15 cellular contexts compared by ENCODE assay signal in genomic region chr7:6639627-6640026, GRCh38. TPM values are rescaled to one million over a fixed set of nuclear protein-coding genes. Genes with fewer than 3 reads are reported as not detected.
DNase-seq lines count a peak whose midpoint lies in the region; ATAC-seq, FAIRE-seq and TF ChIP-seq lines count a peak whose summit lies in the region.
"Had no signal": no experiment of that assay in that cellular context is flagged by ENCODE, and none has a peak within 500 bp of the region (broad histone marks: within the 10 kb centered on the region; RNA-seq: fewer than 3 reads in every experiment).

No MANE protein-coding gene starts in this region.

- no peak overlapping the region for H3K27ac Mint-ChIP-seq in activated CD4-positive, alpha-beta T cell treated with anti-CD3 and anti-CD28 coated beads, Interleukin-2, amount 10 ng/mL, durations not matched to agents 24 days and 14 days
- H3K27ac Mint-ChIP-seq in T-cell (peak overlapping the region in 1 of 2 donors; percentile 95), endothelial cell (ENCODE audit: unreplicated experiment) (peak overlapping the region; percentile 84), osteocyte (ENCODE audit: unreplicated experiment) (no peak overlapping the region)

- peak overlapping the region; percentile 92 for H3K4me3 Mint-ChIP-seq in activated CD4-positive, alpha-beta T cell treated with anti-CD3 and anti-CD28 coated beads, Interleukin-2, amount 10 ng/mL, durations not matched to agents 24 days and 14 days
- H3K4me3 Mint-ChIP-seq in T-cell, result peak overlapping the region; percentile 81 to 85 (median 84)
- peak overlapping the region; percentile 92 for H3K4me3 Mint-ChIP-seq in endothelial cell (ENCODE audit: unreplicated experiment)
- H3K4me3 Mint-ChIP-seq in osteocyte (ENCODE audit: unreplicated experiment), result peak overlapping the region; percentile 80

- FAIRE-seq in GM12891 (lab: Jason Lieb, UNC), result no peak
- FAIRE-seq: A549, GM18507 had no signal

- H3K9me3 Mint-ChIP-seq in activated CD4-positive, alpha-beta T cell treated with anti-CD3 and anti-CD28 coated beads, Interleukin-2, amount 10 ng/mL, durations not matched to agents 24 days and 14 days, result no peaks in the 10 kb centered on the region
- H3K9me3 Mint-ChIP-seq in T-cell (no peaks in the 10 kb centered on the region), endothelial cell (ENCODE audit: unreplicated experiment) (peaks cover 3% of the 10 kb centered on the region), osteocyte (ENCODE audit: unreplicated experiment) (no peaks in the 10 kb centered on the region)

- intact Hi-C loops in activated CD4-positive, alpha-beta T cell treated with anti-CD3 and anti-CD28 coated beads, Interleukin-2, amount 10 ng/mL, durations not matched to agents 24 days and 14 days (cut with micrococcal nuclease), result loop anchor here (5.0 kb wide), 1 partner anchor 62 kb away; the partner anchor contains the start of gene ZDHHC4

- peaks cover 25% of the 10 kb centered on the region for H3K4me1 Mint-ChIP-seq in activated CD4-positive, alpha-beta T cell treated with anti-CD3 and anti-CD28 coated beads, Interleukin-2, amount 10 ng/mL, durations not matched to agents 24 days and 14 days
- H3K4me1 Mint-ChIP-seq in T-cell (peaks cover 27 to 29% (median 29%) of the 10 kb centered on the region in 3 donors), endothelial cell (ENCODE audit: unreplicated experiment) (peaks cover 32% of the 10 kb centered on the region), osteocyte (ENCODE audit: unreplicated experiment) (peaks cover 25% of the 10 kb centered on the region)

- CTCF ChIA-PET in T-cell (lab: Charles Lee), result no interaction called here

- TF ChIP-seq POLR2A in GM12891 (IDR thresholded peaks at IDR 0.05; ENCODE audit: low read depth, low read length), result no peak

- ATAC-seq in T-cell (replicated peaks in 1 of 4) (no peak), HG02588 (IDR thresholded peaks at IDR 0.05; ENCODE audit: unreplicated experiment) (no peak)
- ATAC-seq: A549, mucosa of descending colon had no signal

- TF ChIP-seq CTCF in endothelial cell (IDR thresholded peaks at IDR 0.05; ENCODE audit: unreplicated experiment), result no peak
- no peak for TF ChIP-seq CTCF in osteocyte (IDR thresholded peaks at IDR 0.05)

- no peak for DNase-seq in activated CD4-positive, alpha-beta T cell treated with anti-CD3 and anti-CD28 coated beads, Interleukin-2, amount 10 ng/mL, durations not matched to agents 24 days and 14 days
- no peak for DNase-seq in activated CD4-positive, alpha-beta T cell treated with anti-CD3 and anti-CD28 coated beads, Interleukin-2, amount 50 U/mL, for 4 hours
- no peak for DNase-seq in T-cell
- DNase-seq in endothelial cell (ENCODE audit: low spot score), result no peak
- no peak for DNase-seq in osteocyte (ENCODE audit: extremely low spot score, unreplicated experiment)
- DNase-seq in GM12891 (ENCODE audit: insufficient read length, low spot score), result no peak
- DNase-seq in NCI-H226, result no peak
- DNase-seq: glutamatergic neuron, mucosa of descending colon, NCI-H1694, NCI-H446 treated with DMSO at 0.1 percent for 48 hours, substantia nigra had no signal

- H3K27me3 Mint-ChIP-seq in activated CD4-positive, alpha-beta T cell treated with anti-CD3 and anti-CD28 coated beads, Interleukin-2, amount 10 ng/mL, durations not matched to agents 24 days and 14 days, result no peaks in the 10 kb centered on the region
- H3K27me3 Mint-ChIP-seq in T-cell, result no peaks in the 10 kb centered on the region
- peaks cover 10% of the 10 kb centered on the region for H3K27me3 Mint-ChIP-seq in endothelial cell (ENCODE audit: unreplicated experiment)
- no peaks in the 10 kb centered on the region for H3K27me3 Mint-ChIP-seq in osteocyte (ENCODE audit: unreplicated experiment)

- POLR2A ChIA-PET in T-cell (lab: Charles Lee), result no interaction called here

- peaks cover 53% of the 10 kb centered on the region for H3K36me3 Mint-ChIP-seq in activated CD4-positive, alpha-beta T cell treated with anti-CD3 and anti-CD28 coated beads, Interleukin-2, amount 10 ng/mL, durations not matched to agents 24 days and 14 days (ENCODE audit: low read depth)
- H3K36me3 Mint-ChIP-seq in T-cell (peaks cover 39% of the 10 kb centered on the region), endothelial cell (ENCODE audit: low read depth, unreplicated experiment) (peaks cover 28% of the 10 kb centered on the region), osteocyte (ENCODE audit: unreplicated experiment) (peaks cover 20% of the 10 kb centered on the region)

TF ChIP-seq in GM12891, 5 proteins besides CTCF, POLR2A, EP300 and RAD21:
- no peak for TF ChIP-seq PAX5 (IDR thresholded peaks at IDR 0.05; ENCODE audit: insufficient read depth, low read length, severe bottlenecking)

RNA-seq across cellular contexts. Expression of gene ZNF316, which starts 2.5 kb away (rescaled TPM):
- total RNA-seq in activated CD4-positive, alpha-beta T cell treated with anti-CD3 and anti-CD28 coated beads, Interleukin-2, amount 10 ng/mL, durations not matched to agents 24 days and 14 days, result 28.8 and 29.4 TPM in 2 replicates
- total RNA-seq in T-cell (10 to 100 TPM; 51.4 to 69.9 (median 63.4) TPM), endothelial cell (ENCODE audit: unreplicated experiment) (42.2 TPM), osteocyte (32.7 and 34.6 TPM in 2 replicates)
- polyA plus RNA-seq in GM12891 (2012; ENCODE audit: low read depth, missing spikeins), result 13.6 TPM

RNA-seq across cellular contexts. Expression of gene ZNF853, which starts 24.2 kb away (rescaled TPM):
- 0.33 and 0.42 TPM in 2 replicates for total RNA-seq in activated CD4-positive, alpha-beta T cell treated with anti-CD3 and anti-CD28 coated beads, Interleukin-2, amount 10 ng/mL, durations not matched to agents 24 days and 14 days
- total RNA-seq in T-cell (1 to 10 TPM; 3.6 to 7.6 (median 5.6) TPM), endothelial cell (ENCODE audit: unreplicated experiment) (7.9 TPM), osteocyte (18.2 and 18.3 TPM in 2 replicates)
- 0.26 TPM for polyA plus RNA-seq in GM12891 (2012; ENCODE audit: low read depth, missing spikeins)

RNA-seq across cellular contexts. Expression of gene INTS15, which starts 49.8 kb away (rescaled TPM):
- 42.5 and 45.1 TPM in 2 replicates for total RNA-seq in activated CD4-positive, alpha-beta T cell treated with anti-CD3 and anti-CD28 coated beads, Interleukin-2, amount 10 ng/mL, durations not matched to agents 24 days and 14 days
- 10 to 100 TPM; 48.3 to 65.9 (median 64.1) TPM for total RNA-seq in T-cell
- total RNA-seq in endothelial cell (ENCODE audit: unreplicated experiment), result 39.6 TPM
- 36.5 and 40.3 TPM in 2 replicates for total RNA-seq in osteocyte
- polyA plus RNA-seq in GM12891 (2012; ENCODE audit: low read depth, missing spikeins), result 17.1 TPM
